10 cellular contexts compared by ENCODE assay signal in genomic region chr1:66497910-66498309, GRCh38. TPM values are rescaled to one million over a fixed set of nuclear protein-coding genes. Genes with fewer than 3 reads are reported as not detected.
"Had no signal": no experiment of that assay in that cellular context is flagged by ENCODE, and none has a peak within 500 bp of the region (broad histone marks: within the 10 kb centered on the region; RNA-seq: fewer than 3 reads in every experiment).

No MANE protein-coding gene starts in this region.

- H3K4me2 ChIP-seq: GM23338, KMS-11 had no signal

- FAIRE-seq: H1, H54, HTR-8/SVneo had no signal

- H3K4me1 Mint-ChIP-seq: GM23338 had no signal

- H3K27ac Mint-ChIP-seq: GM23338, H9 had no signal

- H3K4me3 Mint-ChIP-seq: GM23338, H9 had no signal

- H2AFZ ChIP-seq: GM23338 had no signal

- H3K27ac ChIP-seq: KMS-11 had no signal

- ATAC-seq: GM23338 had no signal

- H3K9ac ChIP-seq: KMS-11 had no signal

- H3K9me3 Mint-ChIP-seq: GM23338, H9 had no signal

- H3K4me3 ChIP-seq: GM23338 had no signal

- DNase-seq: H9, HCEC 1CT, IMR-90, KBM-7 had no signal

RNA-seq across cellular contexts. Expression of gene SGIP1, which starts 36.0 kb away (rescaled TPM):
- total RNA-seq: HT-29 had no signal
